In genomic region chr7:27149817-27150567, GRCh38 we compare ENCODE assay signal across 9 cellular contexts. TPM values are rescaled to one million over a fixed set of nuclear protein-coding genes. Genes with fewer than 3 reads are reported as not detected.
DNase-seq lines count a peak whose midpoint lies in the region; ATAC-seq and TF ChIP-seq lines count a peak whose summit lies in the region.
"Had no signal": no experiment of that assay in that cellular context is flagged by ENCODE, and none has a peak within 500 bp of the region (broad histone marks: within the 10 kb centered on the region; RNA-seq: fewer than 3 reads in every experiment).

No MANE protein-coding gene starts in this region.

- TF ChIP-seq CTCF in lower lobe of right lung (IDR thresholded peaks at IDR 0.05): no peak

- DNase-seq in activated naive CD4-positive, alpha-beta T cell treated with anti-CD3 and anti-CD28 coated beads, Interleukin-2, amount 10 ng/mL, durations not matched to agents 7 days and 5 days: no peak
- DNase-seq in activated naive CD4-positive, alpha-beta T cell treated with anti-CD3 and anti-CD28 coated beads for 36 hours: no peak
- DNase-seq in T-cell (no peak), lower lobe of right lung (peak; percentile 41), ureter (ENCODE audit: low spot score) (peak; percentile 43), hippocampal formation (lab: John Stamatoyannopoulos, UW) (no peak), hypothalamus (lab: John Stamatoyannopoulos, UW) (no peak)

- no peak overlapping the region for H3K27ac Mint-ChIP-seq in activated naive CD4-positive, alpha-beta T cell treated with anti-CD3 and anti-CD28 coated beads, Interleukin-2, amount 10 ng/mL, durations not matched to agents 7 days and 5 days
- H3K27ac Mint-ChIP-seq in activated naive CD4-positive, alpha-beta T cell treated with anti-CD3 and anti-CD28 coated beads for 36 hours: no peak overlapping the region
- H3K27ac Mint-ChIP-seq in T-cell: no peak overlapping the region
- H3K27ac Mint-ChIP-seq: progenitor cell of endocrine pancreas had no signal

- peak overlapping the region; percentile 89 for H3K27ac ChIP-seq in lower lobe of right lung

- peaks cover 84% of the 10 kb centered on the region for H3K27me3 ChIP-seq in lower lobe of right lung (ENCODE audit: low read depth)

- CTCF ChIA-PET in activated naive CD4-positive, alpha-beta T cell treated with anti-CD3 and anti-CD28 coated beads, Interleukin-2, amount 10 ng/mL, durations not matched to agents 7 days and 5 days (lab: Charles Lee): interaction anchor here (0.9 to 2.0 kb wide), 13 partner anchors 12 to 469 kb away, joined by 3 to 15 read pairs (median 4); partner anchors contain the start of gene HOXA1
- CTCF ChIA-PET in activated naive CD4-positive, alpha-beta T cell treated with anti-CD3 and anti-CD28 coated beads for 36 hours (lab: Charles Lee): interaction anchor here (0.6 to 3.4 kb wide), 21 partner anchors 9 to 647 kb away, joined by 3 to 16 read pairs (median 4); no protein-coding TSS in a partner anchor
- CTCF ChIA-PET in T-cell (lab: Charles Lee): interaction anchor here (0.5 to 3.3 kb wide), 24 partner anchors 9 to 1258 kb away, joined by 3 to 11 read pairs (median 4); partner anchors contain the start of genes HOXA11 (in 1 of the 2), HOXA4 (in 1 of the 2) and HOXA9 (in 1 of the 2)

- H3K4me3 ChIP-seq in lower lobe of right lung: peak overlapping the region; percentile 60

- intact Hi-C loops in activated naive CD4-positive, alpha-beta T cell treated with anti-CD3 and anti-CD28 coated beads for 36 hours (cut with micrococcal nuclease): loop anchor here (1.0 to 10.0 kb wide), 5 partner anchors 16 to 1288 kb away; partner anchors contain the start of genes EVX1, HOXA11 and SNX10
- intact Hi-C loops in lower lobe of right lung (cut with DNase I): loop anchor here (10.0 kb wide), 1 partner anchor 775 kb away; no protein-coding TSS in a partner anchor

- POLR2A ChIA-PET in T-cell (lab: Charles Lee): no interaction called here

- peaks cover 23% of the 10 kb centered on the region for H3K4me1 Mint-ChIP-seq in activated naive CD4-positive, alpha-beta T cell treated with anti-CD3 and anti-CD28 coated beads, Interleukin-2, amount 10 ng/mL, durations not matched to agents 7 days and 5 days
- peaks cover 31% of the 10 kb centered on the region for H3K4me1 Mint-ChIP-seq in activated naive CD4-positive, alpha-beta T cell treated with anti-CD3 and anti-CD28 coated beads for 36 hours (ENCODE audit: low read depth)
- H3K4me1 Mint-ChIP-seq in T-cell: peaks cover 44 to 50% (median 45%) of the 10 kb centered on the region in 3 donors

- H3K4me1 ChIP-seq in lower lobe of right lung: peaks cover 55% of the 10 kb centered on the region

- H3K9me3 ChIP-seq in lower lobe of right lung: no peaks in the 10 kb centered on the region

- no peaks in the 10 kb centered on the region for H3K9me3 Mint-ChIP-seq in activated naive CD4-positive, alpha-beta T cell treated with anti-CD3 and anti-CD28 coated beads, Interleukin-2, amount 10 ng/mL, durations not matched to agents 7 days and 5 days
- H3K9me3 Mint-ChIP-seq in activated naive CD4-positive, alpha-beta T cell treated with anti-CD3 and anti-CD28 coated beads for 36 hours: no peaks in the 10 kb centered on the region
- H3K9me3 Mint-ChIP-seq in T-cell: no peaks in the 10 kb centered on the region

- H3K36me3 ChIP-seq in lower lobe of right lung: no peaks in the 10 kb centered on the region

- H3K36me3 Mint-ChIP-seq in activated naive CD4-positive, alpha-beta T cell treated with anti-CD3 and anti-CD28 coated beads, Interleukin-2, amount 10 ng/mL, durations not matched to agents 7 days and 5 days: peaks cover 1% of the 10 kb centered on the region
- no peaks in the 10 kb centered on the region for H3K36me3 Mint-ChIP-seq in activated naive CD4-positive, alpha-beta T cell treated with anti-CD3 and anti-CD28 coated beads for 36 hours (ENCODE audit: low read depth)
- H3K36me3 Mint-ChIP-seq in T-cell: no peaks in the 10 kb centered on the region

- peak overlapping the region; percentile 23 for H3K4me3 Mint-ChIP-seq in activated naive CD4-positive, alpha-beta T cell treated with anti-CD3 and anti-CD28 coated beads, Interleukin-2, amount 10 ng/mL, durations not matched to agents 7 days and 5 days
- no peak overlapping the region for H3K4me3 Mint-ChIP-seq in activated naive CD4-positive, alpha-beta T cell treated with anti-CD3 and anti-CD28 coated beads for 36 hours
- peak overlapping the region; percentile 13 to 63 (median 47) for H3K4me3 Mint-ChIP-seq in T-cell

- no peak for ATAC-seq in T-cell (replicated peaks in 1 of 4)
- no peak for ATAC-seq in lower lobe of right lung
- no peak for ATAC-seq in GM18858 (IDR thresholded peaks at IDR 0.05; ENCODE audit: unreplicated experiment)

- peaks cover 100% of the 10 kb centered on the region for H3K27me3 Mint-ChIP-seq in activated naive CD4-positive, alpha-beta T cell treated with anti-CD3 and anti-CD28 coated beads, Interleukin-2, amount 10 ng/mL, durations not matched to agents 7 days and 5 days
- peaks cover 85% of the 10 kb centered on the region for H3K27me3 Mint-ChIP-seq in activated naive CD4-positive, alpha-beta T cell treated with anti-CD3 and anti-CD28 coated beads for 36 hours (ENCODE audit: low read depth)
- H3K27me3 Mint-ChIP-seq in T-cell: peaks cover 73 to 94% of the 10 kb centered on the region in 2 donors

RNA-seq across cellular contexts. Expression of gene HOXA3, which starts 2.4 kb away (rescaled TPM):
- not detected for total RNA-seq in activated naive CD4-positive, alpha-beta T cell treated with anti-CD3 and anti-CD28 coated beads for 36 hours
- total RNA-seq in T-cell (1 to 10 TPM in 1 of 5 donors, under 1 TPM in 1, not detected in 3; 0.79 to 1.4 TPM), lower lobe of right lung (4.6 TPM), ureter (16.0 TPM)

RNA-seq across cellular contexts. Expression of gene HOXA6, which starts 2.4 kb away (rescaled TPM):
- total RNA-seq in activated naive CD4-positive, alpha-beta T cell treated with anti-CD3 and anti-CD28 coated beads for 36 hours: not detected
- total RNA-seq in T-cell (under 1 TPM in 2 of 5 donors, not detected in 3; 0.50 to 0.65 TPM), lower lobe of right lung (4.6 TPM), ureter (8.5 TPM)

RNA-seq across cellular contexts. Expression of gene HOXA7, which starts 6.5 kb away (rescaled TPM):
- not detected for total RNA-seq in activated naive CD4-positive, alpha-beta T cell treated with anti-CD3 and anti-CD28 coated beads for 36 hours
- total RNA-seq in T-cell (under 1 TPM in 1 of 5 donors, not detected in 4; 0.67 TPM), lower lobe of right lung (2.2 TPM), ureter (6.3 TPM)

RNA-seq across cellular contexts. Expression of gene HOXA5, which starts 6.5 kb away (rescaled TPM):
- not detected for total RNA-seq in activated naive CD4-positive, alpha-beta T cell treated with anti-CD3 and anti-CD28 coated beads for 36 hours
- total RNA-seq in T-cell (under 1 TPM in 2 of 5 donors, not detected in 3; 0.18 to 0.32 TPM), lower lobe of right lung (16.0 TPM), ureter (10.4 TPM)

RNA-seq across cellular contexts. Expression of gene HOXA9, which starts 15.3 kb away (rescaled TPM):
- total RNA-seq in activated naive CD4-positive, alpha-beta T cell treated with anti-CD3 and anti-CD28 coated beads for 36 hours: not detected
- total RNA-seq in T-cell (under 1 TPM; 0.57 to 0.95 (median 0.79) TPM), lower lobe of right lung (1.7 TPM), ureter (7.4 TPM)
- total RNA-seq: progenitor cell of endocrine pancreas had no signal

Comparison
In these comparisons a context has a peak if more than half of its experiments do, and no peak if none do; other contexts are left out.
1. DNase-seq: peak in lower lobe of right lung (single experiment) and ureter (single experiment); none in activated naive CD4-positive, alpha-beta T cell treated with anti-CD3 and anti-CD28 coated beads, Interleukin-2, amount 10 ng/mL, durations not matched to agents 7 days and 5 days (single experiment), activated naive CD4-positive, alpha-beta T cell treated with anti-CD3 and anti-CD28 coated beads for 36 hours (single experiment), T-cell (0 of 34), hippocampal formation (0 of 2) and hypothalamus (0 of 51).